In the genomic region with DNA sequence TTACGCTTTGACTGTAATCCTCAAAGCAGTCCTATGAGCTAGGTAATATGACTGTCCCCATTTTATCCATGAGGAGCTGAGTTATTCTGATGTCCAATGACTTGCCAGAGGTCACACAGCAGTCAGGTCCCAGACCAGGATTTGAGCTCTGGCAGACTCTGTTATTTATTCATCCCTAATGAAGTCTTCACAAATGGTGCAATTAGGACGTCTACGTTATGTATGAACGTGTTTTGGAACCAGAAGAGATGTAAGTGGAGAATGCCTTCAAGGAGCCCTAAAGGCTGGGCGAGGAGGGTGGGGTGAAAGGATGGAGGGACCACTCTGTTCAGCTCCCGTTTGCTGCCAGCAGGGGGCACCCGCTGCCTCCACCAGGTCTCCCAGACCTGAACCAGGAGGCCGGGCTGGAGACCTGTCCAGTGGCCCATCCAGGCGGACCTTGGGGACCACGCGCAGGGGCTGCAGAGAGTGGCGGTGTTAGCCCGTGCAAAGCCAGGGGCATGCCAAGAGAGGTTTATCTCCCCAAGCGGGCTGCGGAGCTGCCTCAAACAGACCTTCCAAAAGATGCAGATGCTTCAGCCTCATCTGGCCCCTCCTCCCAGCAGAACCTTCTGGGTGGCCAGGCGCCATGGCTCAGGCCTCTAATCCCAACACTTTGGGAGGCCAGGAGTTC, we compare ENCODE assay signal across 8 cellular contexts. TPM values are rescaled to one million over a fixed set of nuclear protein-coding genes. Genes with fewer than 3 reads are reported as not detected.
A peak's percentile ranks its signal among the peaks of the same experiment; 100 is the strongest.
DNase-seq lines count a peak whose midpoint lies in the region; ATAC-seq, FAIRE-seq and TF ChIP-seq lines count a peak whose summit lies in the region.

No MANE protein-coding gene starts in this region.

- intact Hi-C loops in HepG2 (cut with micrococcal nuclease; ENCODE audit: unreplicated experiment), result no loop called here

- H3K9me3 ChIP-seq in HepG2 (ENCODE audit: low read length), result no peaks in the 10 kb centered on the region

- DNase-seq in AG04449 (ENCODE audit: low read depth, low spot score) (no peak), GM18507 (ENCODE audit: extremely low spot score, insufficient read length, low read depth) (peak; percentile 64), NCI-H2196 (lab: John Stamatoyannopoulos, UW; ENCODE audit: unreplicated experiment) (peak; percentile 86), HepG2 (ENCODE audit: low spot score) (peak; percentile 73), globus pallidus (ENCODE audit: low spot score) (no peak)
- peak; percentile 60 for DNase-seq in activated CD4-positive, alpha-beta T cell treated with anti-CD3 and anti-CD28 coated beads for 1 hour
- peak; percentile 66 for DNase-seq in central memory CD4-positive, alpha-beta T cell
- peak; percentile 54 to 69 (median 55) for DNase-seq in stimulated activated CD4-positive, alpha-beta T cell treated with anti-CD3 and anti-CD28 coated beads, TNF-alpha, amount 100 ng/mL, for 4 hours (ENCODE audit: low read depth in 3 of 3)

- BruUV-seq in HepG2 (replicated peaks; lab: Mats Ljungman, UMichigan), result no TSS peak

- no peak for TF ChIP-seq POLR2A in HepG2 (IDR thresholded peaks at IDR 0.05; ENCODE audit: insufficient read depth in 1 of 2, low read depth in 2 of 2, low read length in 2 of 2)

- no peak overlapping the region for H3K4me2 ChIP-seq in HepG2 (ENCODE audit: low read depth, low read length)

- in situ Hi-C loops in HepG2 (cut with HindIII; ENCODE audit: extremely low pct_ligation_motif_present, low pct_unique_long_range_greater_than_20kb), result no loop called here

- H3K4me3 ChIP-seq in AG04449 (ENCODE audit: low read depth, low read length), result no peak overlapping the region
- no peak overlapping the region for H3K4me3 ChIP-seq in HepG2 (replicated peaks in 1 of 3; ENCODE audit: insufficient read depth in 1 of 3, low read depth in 2 of 3, low read length in 3 of 3)

- peak; percentile 69 for FAIRE-seq in GM18507 (lab: Jason Lieb, UNC)
- FAIRE-seq in HepG2 (lab: Jason Lieb, UNC), result peak; percentile 81

- TF ChIP-seq EP300 in HepG2 (IDR thresholded peaks at IDR 0.05; ENCODE audit: low read depth in 2 of 2, low read length in 2 of 2) (no peak), HepG2 (CRISPR knock-in tag; IDR thresholded peaks at IDR 0.05; ENCODE audit: borderline replicate concordance) (no peak)

- WGBS in HepG2 (ENCODE audit: low lambda C conversion rate), result 15% methylated on average over 10 of the region's 16 CpGs

- H2AFZ ChIP-seq in HepG2 (ENCODE audit: low read length), result no peak overlapping the region

- peak; percentile 96 for ATAC-seq in HepG2

- POLR2A ChIA-PET in AG04449 (lab: Yijun Ruan, JAX), result no interaction called here
- POLR2A ChIA-PET in HepG2 (lab: Yijun Ruan, JAX), result interaction anchor here (1.5 to 1.6 kb wide), 2 partner anchors 15 to 52 kb away, joined by 5 to 9 read pairs; a partner anchor contains a TSS

- no peak overlapping the region for H3K9ac ChIP-seq in HepG2 (ENCODE audit: insufficient read depth, low read depth, low read length)

- CTCF ChIA-PET in AG04449 (lab: Yijun Ruan, JAX), result interaction anchor here (0.7 to 6.4 kb wide), 22 partner anchors 8 to 451 kb away, joined by 3 to 74 read pairs (median 6); a partner anchor contains a TSS
- CTCF ChIA-PET in HepG2 (lab: Yijun Ruan, JAX; ENCODE audit: low intra/inter-chr PET ratio, low total read pairs), result interaction anchor here (0.7 to 1.6 kb wide), 2 partner anchors 27 to 102 kb away, joined by 3 to 15 read pairs; no protein-coding TSS in a partner anchor

- TF ChIP-seq RAD21 in HepG2 (CRISPR knock-in tag; IDR thresholded peaks at IDR 0.05), result peak; percentile 80

- no peak overlapping the region for H3K27ac ChIP-seq in HepG2 (ENCODE audit: extremely low read length, insufficient read depth, low read length)

- H3K27me3 ChIP-seq in HepG2 (ENCODE audit: control insufficient read depth in 1 of 2, insufficient read depth in 2 of 2, low read length in 2 of 2), result peaks cover 0 to 13% of the 10 kb centered on the region in 2 experiments; a peak in 2 of 5 replicates

- TF ChIP-seq CTCF in AG04449 (IDR thresholded peaks at IDR 0.05; ENCODE audit: insufficient read depth, low read length, missing control alignments) (peak; percentile 93), HepG2 (CRISPR knock-in tag; IDR thresholded peaks at IDR 0.05) (peak; percentile 94)

- no peaks in the 10 kb centered on the region for H3K36me3 ChIP-seq in HepG2 (replicated peaks in 1 of 2; ENCODE audit: control insufficient read depth in 1 of 2, insufficient read depth in 2 of 2, low read length in 2 of 2)

- no peaks in the 10 kb centered on the region for H3K79me2 ChIP-seq in HepG2 (ENCODE audit: insufficient read depth, low read length)

- no peaks in the 10 kb centered on the region for H3K4me1 ChIP-seq in HepG2 (ENCODE audit: insufficient read depth, low read length)

- no peaks in the 10 kb centered on the region for H4K20me1 ChIP-seq in HepG2 (ENCODE audit: insufficient read depth, low read length)

RNA-seq across cellular contexts. Expression of a gene that starts 15.2 kb away (rescaled TPM):
- total RNA-seq in HepG2 (2016; rRNA removed; fragmentation: Illumina TruSeq; extraction: Trizol), result 6.0 and 13.7 TPM in 2 replicates
- total RNA-seq in HepG2 (2016; cell fraction: cytosol; rRNA removed; fragmentation: Illumina TruSeq; extraction: Trizol; ENCODE audit: low read depth), result 4.5 and 4.7 TPM in 2 replicates
- 5.0 and 12.7 TPM in 2 replicates for total RNA-seq in HepG2 (2016; cell fraction: insoluble cytoplasmic fraction; rRNA removed; fragmentation: Illumina TruSeq; extraction: Trizol)
- total RNA-seq in HepG2 (2016; cell fraction: membrane; rRNA removed; fragmentation: Illumina TruSeq; extraction: Trizol), result 6.7 and 7.0 TPM in 2 replicates
- 18.8 and 22.0 TPM in 2 replicates for total RNA-seq in HepG2 (2016; cell fraction: nucleus; rRNA removed; fragmentation: Illumina TruSeq; extraction: Trizol)
- 9.7 and 12.3 TPM in 2 replicates for polyA plus RNA-seq in HepG2 (2011; rRNA removed)
- polyA plus RNA-seq in HepG2 (2011; cell fraction: cytosol; rRNA removed), result 3.3 and 4.6 TPM in 2 replicates
- polyA plus RNA-seq in HepG2 (2011; cell fraction: nucleus; rRNA removed), result 62.4 and 81.3 TPM in 2 replicates
- polyA plus RNA-seq in HepG2 (2012), result 5.7 and 8.0 TPM in 2 replicates
- polyA plus RNA-seq in HepG2 (2016; cell fraction: cytosol; fragmentation: Illumina TruSeq; extraction: Trizol; ENCODE audit: low read depth), result 1.5 TPM in 2 replicates
- 5.1 and 7.0 TPM in 2 replicates for polyA plus RNA-seq in HepG2 (2016; cell fraction: insoluble cytoplasmic fraction; fragmentation: Illumina TruSeq; extraction: Trizol; ENCODE audit: low read depth)
- 2.9 and 3.1 TPM in 2 replicates for polyA plus RNA-seq in HepG2 (2016; cell fraction: membrane; fragmentation: Illumina TruSeq; extraction: Trizol; ENCODE audit: low read depth)
- 40.5 and 45.7 TPM in 2 replicates for polyA plus RNA-seq in HepG2 (2016; cell fraction: nucleus; fragmentation: Illumina TruSeq; extraction: Trizol; ENCODE audit: insufficient read depth, low read depth)
- polyA minus RNA-seq in HepG2 (2011; rRNA and poly(A)+ RNA removed; ENCODE audit: low replicate concordance), result 32.3 and 35.8 TPM in 2 replicates
- polyA minus RNA-seq in HepG2 (2011; cell fraction: cytosol; rRNA and poly(A)+ RNA removed), result 3.4 and 4.0 TPM in 2 replicates
- polyA minus RNA-seq in HepG2 (2011; cell fraction: nucleus; rRNA and poly(A)+ RNA removed), result 42.4 and 45.0 TPM in 2 replicates

RNA-seq across cellular contexts. Expression of a gene that starts 21.5 kb away (rescaled TPM):
- total RNA-seq in HepG2 (2016; rRNA removed; fragmentation: Illumina TruSeq; extraction: Trizol), result not detected in 2 replicates
- total RNA-seq in HepG2 (2016; cell fraction: cytosol; rRNA removed; fragmentation: Illumina TruSeq; extraction: Trizol; ENCODE audit: low read depth), result not detected in 2 replicates
- total RNA-seq in HepG2 (2016; cell fraction: insoluble cytoplasmic fraction; rRNA removed; fragmentation: Illumina TruSeq; extraction: Trizol), result 0.06 TPM in 1 of 2 replicates, not detected in the other
- not detected in 2 replicates for total RNA-seq in HepG2 (2016; cell fraction: membrane; rRNA removed; fragmentation: Illumina TruSeq; extraction: Trizol)
- not detected in 2 replicates for total RNA-seq in HepG2 (2016; cell fraction: nucleus; rRNA removed; fragmentation: Illumina TruSeq; extraction: Trizol)
- 0.03 TPM in 1 of 2 replicates, not detected in the other for polyA plus RNA-seq in HepG2 (2011; rRNA removed)
- polyA plus RNA-seq in HepG2 (2011; cell fraction: cytosol; rRNA removed), result 0.04 TPM in 1 of 2 replicates, not detected in the other
- polyA plus RNA-seq in HepG2 (2011; cell fraction: nucleus; rRNA removed), result not detected in 2 replicates
- not detected in 2 replicates for polyA plus RNA-seq in HepG2 (2012)
- not detected in 2 replicates for polyA plus RNA-seq in HepG2 (2016; cell fraction: cytosol; fragmentation: Illumina TruSeq; extraction: Trizol; ENCODE audit: low read depth)
- polyA plus RNA-seq in HepG2 (2016; cell fraction: insoluble cytoplasmic fraction; fragmentation: Illumina TruSeq; extraction: Trizol; ENCODE audit: low read depth), result not detected in 2 replicates
- polyA plus RNA-seq in HepG2 (2016; cell fraction: membrane; fragmentation: Illumina TruSeq; extraction: Trizol; ENCODE audit: low read depth), result not detected in 2 replicates
- not detected in 2 replicates for polyA plus RNA-seq in HepG2 (2016; cell fraction: nucleus; fragmentation: Illumina TruSeq; extraction: Trizol; ENCODE audit: insufficient read depth, low read depth)
- polyA minus RNA-seq in HepG2 (2011; rRNA and poly(A)+ RNA removed; ENCODE audit: low replicate concordance), result not detected in 2 replicates
- polyA minus RNA-seq in HepG2 (2011; cell fraction: cytosol; rRNA and poly(A)+ RNA removed), result not detected in 2 replicates
- not detected in 2 replicates for polyA minus RNA-seq in HepG2 (2011; cell fraction: nucleus; rRNA and poly(A)+ RNA removed)

RNA-seq across cellular contexts. Expression of a gene that starts 41.8 kb away (rescaled TPM):
- total RNA-seq in HepG2 (2016; rRNA removed; fragmentation: Illumina TruSeq; extraction: Trizol), result 5.3 and 5.4 TPM in 2 replicates
- total RNA-seq in HepG2 (2016; cell fraction: cytosol; rRNA removed; fragmentation: Illumina TruSeq; extraction: Trizol; ENCODE audit: low read depth), result 2.8 and 4.0 TPM in 2 replicates
- 4.2 and 4.4 TPM in 2 replicates for total RNA-seq in HepG2 (2016; cell fraction: insoluble cytoplasmic fraction; rRNA removed; fragmentation: Illumina TruSeq; extraction: Trizol)
- 3.5 and 4.1 TPM in 2 replicates for total RNA-seq in HepG2 (2016; cell fraction: membrane; rRNA removed; fragmentation: Illumina TruSeq; extraction: Trizol)
- 3.0 and 3.9 TPM in 2 replicates for total RNA-seq in HepG2 (2016; cell fraction: nucleus; rRNA removed; fragmentation: Illumina TruSeq; extraction: Trizol)
- polyA plus RNA-seq in HepG2 (2011; rRNA removed), result 4.3 and 5.6 TPM in 2 replicates
- 4.5 and 6.3 TPM in 2 replicates for polyA plus RNA-seq in HepG2 (2011; cell fraction: cytosol; rRNA removed)
- 6.0 and 6.2 TPM in 2 replicates for polyA plus RNA-seq in HepG2 (2011; cell fraction: nucleus; rRNA removed)
- polyA plus RNA-seq in HepG2 (2012), result 12.9 and 15.9 TPM in 2 replicates
- 27.8 and 30.6 TPM in 2 replicates for polyA plus RNA-seq in HepG2 (2016; cell fraction: cytosol; fragmentation: Illumina TruSeq; extraction: Trizol; ENCODE audit: low read depth)
- 18.0 and 19.7 TPM in 2 replicates for polyA plus RNA-seq in HepG2 (2016; cell fraction: insoluble cytoplasmic fraction; fragmentation: Illumina TruSeq; extraction: Trizol; ENCODE audit: low read depth)
- 33.5 and 42.8 TPM in 2 replicates for polyA plus RNA-seq in HepG2 (2016; cell fraction: membrane; fragmentation: Illumina TruSeq; extraction: Trizol; ENCODE audit: low read depth)
- polyA plus RNA-seq in HepG2 (2016; cell fraction: nucleus; fragmentation: Illumina TruSeq; extraction: Trizol; ENCODE audit: insufficient read depth, low read depth), result 14.1 and 18.5 TPM in 2 replicates
- 2.3 and 2.5 TPM in 2 replicates for polyA minus RNA-seq in HepG2 (2011; rRNA and poly(A)+ RNA removed; ENCODE audit: low replicate concordance)
- polyA minus RNA-seq in HepG2 (2011; cell fraction: cytosol; rRNA and poly(A)+ RNA removed), result 1.7 and 1.8 TPM in 2 replicates
- 3.5 and 3.7 TPM in 2 replicates for polyA minus RNA-seq in HepG2 (2011; cell fraction: nucleus; rRNA and poly(A)+ RNA removed)

RNA-seq across cellular contexts. Expression of a gene that starts 52.8 kb away (rescaled TPM):
- 18.5 and 20.9 TPM in 2 replicates for total RNA-seq in HepG2 (2016; rRNA removed; fragmentation: Illumina TruSeq; extraction: Trizol)
- 30.2 and 42.6 TPM in 2 replicates for total RNA-seq in HepG2 (2016; cell fraction: cytosol; rRNA removed; fragmentation: Illumina TruSeq; extraction: Trizol; ENCODE audit: low read depth)
- total RNA-seq in HepG2 (2016; cell fraction: insoluble cytoplasmic fraction; rRNA removed; fragmentation: Illumina TruSeq; extraction: Trizol), result 17.6 and 21.4 TPM in 2 replicates
- 35.4 and 44.6 TPM in 2 replicates for total RNA-seq in HepG2 (2016; cell fraction: membrane; rRNA removed; fragmentation: Illumina TruSeq; extraction: Trizol)
- total RNA-seq in HepG2 (2016; cell fraction: nucleus; rRNA removed; fragmentation: Illumina TruSeq; extraction: Trizol), result 19.3 and 21.9 TPM in 2 replicates
- 21.6 and 24.4 TPM in 2 replicates for polyA plus RNA-seq in HepG2 (2011; rRNA removed)
- 19.5 and 26.1 TPM in 2 replicates for polyA plus RNA-seq in HepG2 (2011; cell fraction: cytosol; rRNA removed)
- polyA plus RNA-seq in HepG2 (2011; cell fraction: nucleus; rRNA removed), result 38.0 and 44.1 TPM in 2 replicates
- polyA plus RNA-seq in HepG2 (2012), result 22.9 and 30.3 TPM in 2 replicates
- 41.4 and 54.3 TPM in 2 replicates for polyA plus RNA-seq in HepG2 (2016; cell fraction: cytosol; fragmentation: Illumina TruSeq; extraction: Trizol; ENCODE audit: low read depth)
- 27.4 and 35.6 TPM in 2 replicates for polyA plus RNA-seq in HepG2 (2016; cell fraction: insoluble cytoplasmic fraction; fragmentation: Illumina TruSeq; extraction: Trizol; ENCODE audit: low read depth)
- polyA plus RNA-seq in HepG2 (2016; cell fraction: membrane; fragmentation: Illumina TruSeq; extraction: Trizol; ENCODE audit: low read depth), result 51.1 and 55.4 TPM in 2 replicates
- 35.5 and 37.2 TPM in 2 replicates for polyA plus RNA-seq in HepG2 (2016; cell fraction: nucleus; fragmentation: Illumina TruSeq; extraction: Trizol; ENCODE audit: insufficient read depth, low read depth)
- polyA minus RNA-seq in HepG2 (2011; rRNA and poly(A)+ RNA removed; ENCODE audit: low replicate concordance), result 40.1 and 74.5 TPM in 2 replicates
- 19.4 and 24.4 TPM in 2 replicates for polyA minus RNA-seq in HepG2 (2011; cell fraction: cytosol; rRNA and poly(A)+ RNA removed)
- polyA minus RNA-seq in HepG2 (2011; cell fraction: nucleus; rRNA and poly(A)+ RNA removed), result 55.2 and 63.6 TPM in 2 replicates

Comparison
In these comparisons a context has a peak if more than half of its experiments do, and no peak if none do; other contexts are left out.
1. DNase-seq: peak in GM18507 (single experiment), NCI-H2196 (single experiment), activated CD4-positive, alpha-beta T cell treated with anti-CD3 and anti-CD28 coated beads for 1 hour (single experiment), central memory CD4-positive, alpha-beta T cell (single experiment), HepG2 (single experiment) and stimulated activated CD4-positive, alpha-beta T cell treated with anti-CD3 and anti-CD28 coated beads, TNF-alpha, amount 100 ng/mL, for 4 hours (3 of 3); none in AG04449 (single experiment) and globus pallidus (single experiment).